8 cellular contexts compared by ENCODE assay signal in genomic region chr5:74865799-74866652, GRCh38. TPM values are rescaled to one million over a fixed set of nuclear protein-coding genes. Genes with fewer than 3 reads are reported as not detected.
DNase-seq lines count a peak whose midpoint lies in the region; ATAC-seq and TF ChIP-seq lines count a peak whose summit lies in the region.

Gene FAM169A (minus strand): TSS chr5:74866387. CDS start chr5:74841676, 24,711 bp downstream.

- H3K27ac ChIP-seq in HCT116 (ENCODE audit: low read depth, low read length) (peak within 1 kb of the TSS; percentile 84), foreskin keratinocyte (peak within 1 kb of the TSS; percentile 73), neutrophil (no peak within 1 kb of the TSS), transverse colon (peak within 1 kb of the TSS in 3 of 4 donors; percentile 17 to 62 (median 51))

- intact Hi-C loops in HCT116 (cut with micrococcal nuclease) (no loop called here), transverse colon (cut with DNase I; ENCODE audit: low total_unique reads) (no loop called here)
- intact Hi-C loops in activated T-helper 2 cell treated with anti-CD3 and anti-CD28 coated beads, Interferon-gamma antibody, Interleukin-2, Interleukin-4, amounts not matched to agents 10 μg/mL and 5 μg/mL and 100 μg/mL, durations not matched to agents 14 hours and 24 hours and 36 hours (cut with micrococcal nuclease) = no loop called here

- WGBS in transverse colon (ENCODE audit: low coverage in 1 of 2), 2 donors = 3% methylated on average over 70 of the region's 127 CpGs; no CpG with 5 or more reads in 1 of the 2 donors

- H3K36me3 Mint-ChIP-seq in activated T-helper 2 cell treated with anti-CD3 and anti-CD28 coated beads, Interferon-gamma antibody, Interleukin-2, Interleukin-4, amounts not matched to agents 10 μg/mL and 5 μg/mL and 100 μg/mL, durations not matched to agents 14 hours and 24 hours and 36 hours (ENCODE audit: low read depth) = no peaks in the 10 kb centered on the region

- H4K20me1 ChIP-seq in HCT116 (ENCODE audit: insufficient read depth) = no peaks in the 10 kb centered on the region

- DNase-seq in EH (ENCODE audit: low read depth) (peak; percentile 57), HCT116 (ENCODE audit: low read depth, low spot score) (no peak), NOMO-1 treated with dmso at 0.1 percent for 144 hours (lab: John Stamatoyannopoulos, UW; ENCODE audit: unreplicated experiment) (peak; percentile 10), foreskin keratinocyte (peak in 1 of 2 donors; percentile 25), transverse colon (peak; percentile 51), superior temporal gyrus (ENCODE audit: extremely low spot score) (no peak)
- DNase-seq in activated T-helper 2 cell treated with anti-CD3 and anti-CD28 coated beads, Interferon-gamma antibody, Interleukin-2, Interleukin-4, amounts not matched to agents 10 μg/mL and 5 μg/mL and 100 μg/mL, durations not matched to agents 14 hours and 24 hours and 36 hours (ENCODE audit: low spot score) = peak; percentile 14

- TF ChIP-seq RAD21 in HCT116 (IDR thresholded peaks at IDR 0.05; ENCODE audit: low read depth) = no peak

- H3K4me1 ChIP-seq in HCT116 (ENCODE audit: control insufficient read depth in 1 of 2, insufficient read depth in 2 of 2, low read length in 2 of 2) = peaks cover 8 to 19% of the 10 kb centered on the region in 2 experiments; a peak in 3 of 4 replicates
- peaks cover 46% of the 10 kb centered on the region for H3K4me1 ChIP-seq in foreskin keratinocyte
- H3K4me1 ChIP-seq in neutrophil (ENCODE audit: control insufficient read depth in 1 of 2, insufficient read depth in 1 of 2, low read depth in 1 of 2, low read length in 1 of 2) = peaks cover 0 to 15% of the 10 kb centered on the region in 2 experiments
- H3K4me1 ChIP-seq in transverse colon = peaks cover 0 to 20% (median 6%) of the 10 kb centered on the region in 4 donors

- TF ChIP-seq CTCF in HCT116 (IDR thresholded peaks at IDR 0.05 in 2 of 3, conservative IDR thresholded peaks at IDR 0.05 in 1 of 3; ENCODE audit: borderline replicate concordance in 1 of 3, insufficient read depth in 1 of 3, low read depth in 2 of 3, low read length in 2 of 3) (no peak), foreskin keratinocyte (conservative IDR thresholded peaks at IDR 0.05) (peak; percentile 17), neutrophil (IDR thresholded peaks at IDR 0.05) (no peak), transverse colon (IDR thresholded peaks at IDR 0.05) (no peak)

- BruUV-seq in HCT116 (replicated peaks; lab: Mats Ljungman, UMichigan) = no TSS peak

- H3K9me3 ChIP-seq in HCT116 (ENCODE audit: control insufficient read depth in 1 of 2, insufficient read depth in 1 of 2, low read depth in 1 of 2, low read length in 2 of 2) = no peaks in the 10 kb centered on the region
- no peaks in the 10 kb centered on the region for H3K9me3 ChIP-seq in neutrophil
- H3K9me3 ChIP-seq in transverse colon = no peaks in the 10 kb centered on the region

- no peak for TF ChIP-seq EP300 in transverse colon (IDR thresholded peaks at IDR 0.05; ENCODE audit: low read depth)

- H3K36me3 ChIP-seq in HCT116 (ENCODE audit: control insufficient read depth in 1 of 2, insufficient read depth in 2 of 2, low read length in 2 of 2) = no peaks in the 10 kb centered on the region
- H3K36me3 ChIP-seq in neutrophil = no peaks in the 10 kb centered on the region
- H3K36me3 ChIP-seq in transverse colon = no peaks in the 10 kb centered on the region

- H3K4me2 ChIP-seq in HCT116 (ENCODE audit: low read length) = peak within 1 kb of the TSS; percentile 98

- peaks cover 28% of the 10 kb centered on the region for H3K27me3 Mint-ChIP-seq in activated T-helper 2 cell treated with anti-CD3 and anti-CD28 coated beads, Interferon-gamma antibody, Interleukin-2, Interleukin-4, amounts not matched to agents 10 μg/mL and 5 μg/mL and 100 μg/mL, durations not matched to agents 14 hours and 24 hours and 36 hours (ENCODE audit: low read depth)

- H3K27me3 ChIP-seq in HCT116 (ENCODE audit: insufficient read depth, low read length) (no peaks in the 10 kb centered on the region), foreskin keratinocyte (no peaks in the 10 kb centered on the region), neutrophil (peaks cover 86% of the 10 kb centered on the region), transverse colon (peaks cover 46% of the 10 kb centered on the region)

- peaks cover 4% of the 10 kb centered on the region for H3K4me1 Mint-ChIP-seq in activated T-helper 2 cell treated with anti-CD3 and anti-CD28 coated beads, Interferon-gamma antibody, Interleukin-2, Interleukin-4, amounts not matched to agents 10 μg/mL and 5 μg/mL and 100 μg/mL, durations not matched to agents 14 hours and 24 hours and 36 hours (ENCODE audit: low read depth)

- H3K79me2 ChIP-seq in HCT116 (ENCODE audit: insufficient read depth, low read length) = peaks cover 46% of the 10 kb centered on the region

- H3K27ac Mint-ChIP-seq in activated T-helper 2 cell treated with anti-CD3 and anti-CD28 coated beads, Interferon-gamma antibody, Interleukin-2, Interleukin-4, amounts not matched to agents 10 μg/mL and 5 μg/mL and 100 μg/mL, durations not matched to agents 14 hours and 24 hours and 36 hours = peak within 1 kb of the TSS; percentile 74

- peak within 1 kb of the TSS; percentile 75 to 91 for H3K4me3 ChIP-seq in HCT116 (replicated peaks in 1 of 2; ENCODE audit: low read depth in 1 of 2, low read length in 2 of 2)
- H3K4me3 ChIP-seq in neutrophil (ENCODE audit: low read depth in 1 of 2, low read length in 1 of 2) = peak within 1 kb of the TSS; percentile 12 to 47
- H3K4me3 ChIP-seq in transverse colon = peak within 1 kb of the TSS; percentile 54 to 77 (median 62)

- RAD21 ChIA-PET in HCT116 (lab: Charles Lee; ENCODE audit: low non-redundant PET in 1 of 2, low total read pairs in 2 of 2, uncharacterized antibody in 2 of 2, unreplicated experiment in 2 of 2) = no interaction called here

- no peaks in the 10 kb centered on the region for H3K9me3 Mint-ChIP-seq in activated T-helper 2 cell treated with anti-CD3 and anti-CD28 coated beads, Interferon-gamma antibody, Interleukin-2, Interleukin-4, amounts not matched to agents 10 μg/mL and 5 μg/mL and 100 μg/mL, durations not matched to agents 14 hours and 24 hours and 36 hours

- no peaks in the 10 kb centered on the region for H3K9me2 ChIP-seq in HCT116 (ENCODE audit: insufficient read depth)

- H3K4me3 Mint-ChIP-seq in activated T-helper 2 cell treated with anti-CD3 and anti-CD28 coated beads, Interferon-gamma antibody, Interleukin-2, Interleukin-4, amounts not matched to agents 10 μg/mL and 5 μg/mL and 100 μg/mL, durations not matched to agents 14 hours and 24 hours and 36 hours (ENCODE audit: low read depth) = peak within 1 kb of the TSS; percentile 86

- POLR2A ChIA-PET in HCT116 (lab: Charles Lee) = no interaction called here

- peak within 1 kb of the TSS; percentile 92 for H3K9ac ChIP-seq in HCT116 (ENCODE audit: low read length)

- peak; percentile 77 for ATAC-seq in HCT116
- peak; percentile 75 for ATAC-seq in foreskin keratinocyte

- CTCF ChIA-PET in HCT116 (lab: Charles Lee) = no interaction called here

- in situ Hi-C loops in transverse colon (cut with MboI; ENCODE audit: low pct_ligation_motif_present in 1 of 4, low pct_unique_long_range_greater_than_20kb in 1 of 4, low sequenced_read_pairs in 3 of 4) = no loop called here

- no peak for TF ChIP-seq POLR2A in HCT116 (IDR thresholded peaks at IDR 0.05; ENCODE audit: borderline replicate concordance, extremely low read depth, insufficient read depth, insufficient read length)
- TF ChIP-seq POLR2A in transverse colon (IDR thresholded peaks at IDR 0.05) = no peak

- peak within 1 kb of the TSS; percentile 92 for H2AFZ ChIP-seq in HCT116 (ENCODE audit: low read depth, low read length, poor library complexity, severe bottlenecking)

TF ChIP-seq in HCT116, 20 proteins besides CTCF, POLR2A, EP300 and RAD21 (continues in another document):
- TF ChIP-seq EZH2phosphoT487 (IDR thresholded peaks at IDR 0.05; ENCODE audit: borderline replicate concordance) (no peak), CBX3 (IDR thresholded peaks at IDR 0.05; ENCODE audit: low read depth) (no peak), ZFX (IDR thresholded peaks at IDR 0.05) (peak; percentile 99), REST (IDR thresholded peaks at IDR 0.05; ENCODE audit: low read depth) (no peak), SP1 (IDR thresholded peaks at IDR 0.05; ENCODE audit: low read depth) (no peak), TCF7L2 (IDR thresholded peaks at IDR 0.05; ENCODE audit: borderline replicate concordance, extremely low read depth, insufficient read depth, insufficient read length) (peak; percentile 17), EGR1 (IDR thresholded peaks at IDR 0.05; ENCODE audit: low read depth) (no peak), FOSL1 (IDR thresholded peaks at IDR 0.05; ENCODE audit: low read depth) (no peak)

RNA-seq across cellular contexts. Expression of gene FAM169A, which starts in this region (rescaled TPM):
- 23.2 TPM for total RNA-seq in HCT116 (2021; ENCODE audit: unreplicated experiment)
- 4.2 and 6.5 TPM in 2 replicates for polyA plus RNA-seq in HCT116 (2012)
- 1.9 and 2.1 TPM in 2 replicates for total RNA-seq in activated T-helper 2 cell treated with anti-CD3 and anti-CD28 coated beads, Interferon-gamma antibody, Interleukin-2, Interleukin-4, amounts not matched to agents 10 μg/mL and 5 μg/mL and 100 μg/mL, durations not matched to agents 14 hours and 24 hours and 36 hours
- total RNA-seq in foreskin keratinocyte = 22.9 and 25.1 TPM in 2 replicates
- 4.1 and 5.2 TPM in 2 replicates for polyA plus RNA-seq in foreskin keratinocyte
- total RNA-seq in transverse colon = 10 to 100 TPM in 1 of 4 donors, 1 to 10 TPM in 2, under 1 TPM in 1; 0.20 to 14.6 (median 2.5) TPM

Comparison
In these comparisons a context has a peak if more than half of its experiments do, and no peak if none do; other contexts are left out.
1. DNase-seq: peak in EH (single experiment), NOMO-1 treated with dmso at 0.1 percent for 144 hours (single experiment), activated T-helper 2 cell treated with anti-CD3 and anti-CD28 coated beads, Interferon-gamma antibody, Interleukin-2, Interleukin-4, amounts not matched to agents 10 μg/mL and 5 μg/mL and 100 μg/mL, durations not matched to agents 14 hours and 24 hours and 36 hours (single experiment) and transverse colon (single experiment); none in HCT116 (single experiment) and superior temporal gyrus (single experiment).
2. H3K4me3 ChIP-seq: peak in every context shown above with its lines; median percentile 83 in HCT116; 62 in transverse colon; 30 in neutrophil.